8 cellular contexts compared by ENCODE assay signal in the genomic region with DNA sequence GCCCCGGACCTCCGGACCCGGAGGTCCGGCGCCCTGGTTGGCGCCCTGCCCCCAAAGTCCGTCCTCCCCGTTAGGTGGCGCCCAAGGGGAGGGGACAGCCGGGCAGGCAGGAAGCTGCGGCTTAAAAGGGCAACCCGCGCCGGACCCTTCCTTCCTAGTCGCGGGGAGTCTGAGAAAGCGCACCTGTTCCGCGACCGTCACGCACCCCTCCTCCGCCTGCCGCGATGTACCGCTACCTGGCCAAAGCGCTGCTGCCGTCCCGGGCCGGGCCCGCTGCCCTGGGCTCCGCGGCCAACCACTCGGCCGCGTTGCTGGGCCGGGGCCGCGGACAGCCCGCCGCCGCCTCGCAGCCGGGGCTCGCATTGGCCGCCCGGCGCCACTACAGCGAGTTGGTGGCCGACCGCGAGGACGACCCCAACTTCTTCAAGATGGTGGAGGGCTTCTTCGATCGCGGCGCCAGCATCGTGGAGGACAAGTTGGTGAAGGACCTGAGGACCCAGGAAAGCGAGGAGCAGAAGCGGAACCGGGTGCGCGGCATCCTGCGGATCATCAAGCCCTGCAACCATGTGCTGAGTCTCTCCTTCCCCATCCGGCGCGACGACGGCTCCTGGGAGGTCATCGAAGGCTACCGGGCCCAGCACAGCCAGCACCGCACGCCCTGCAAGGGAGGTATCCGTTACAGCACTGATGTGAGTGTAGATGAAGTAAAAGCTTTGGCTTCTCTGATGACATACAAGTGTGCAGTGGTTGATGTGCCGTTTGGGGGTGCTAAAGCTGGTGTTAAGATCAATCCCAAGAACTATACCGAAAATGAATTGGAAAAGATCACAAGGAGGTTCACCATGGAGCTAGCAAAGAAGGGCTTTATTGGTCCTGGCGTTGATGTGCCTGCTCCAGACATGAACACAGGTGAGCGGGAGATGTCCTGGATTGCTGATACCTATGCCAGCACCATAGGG. TPM values are rescaled to one million over a fixed set of nuclear protein-coding genes. Genes with fewer than 3 reads are reported as not detected.
DNase-seq lines count a peak whose midpoint lies in the region; ATAC-seq and TF ChIP-seq lines count a peak whose summit lies in the region.
"Not testable (repeated sequence)": the region's sequence is repeated elsewhere in the genome, so short reads cannot be mapped to it uniquely, and the experiment has no call there.

A gene (plus strand): TSS at position 150 of the 959 bp plus-strand sequence. CDS start 75 bp downstream, at position 225.

- peak within 1 kb of the TSS; percentile 71 for H3K4me2 ChIP-seq in hepatocyte

- not testable (repeated sequence) for H3K27me3 ChIP-seq in hepatocyte

- H3K9me2 ChIP-seq in hepatocyte (replicated peaks; ENCODE audit: insufficient read depth): not testable (repeated sequence)

- H3K36me3 ChIP-seq in hepatocyte (replicated peaks; ENCODE audit: insufficient read depth, low read depth); mucosa of descending colon (ENCODE audit: low read depth): not testable (repeated sequence)

- H3K36me3 Mint-ChIP-seq in activated naive CD4-positive, alpha-beta T cell treated with anti-CD3 and anti-CD28 coated beads for 36 hours (ENCODE audit: low read depth); endothelial cell (ENCODE audit: low read depth, unreplicated experiment): not testable (repeated sequence)

- H3K9me3 Mint-ChIP-seq in activated naive CD4-positive, alpha-beta T cell treated with anti-CD3 and anti-CD28 coated beads for 36 hours; endothelial cell (ENCODE audit: unreplicated experiment): not testable (repeated sequence)

- WGBS in hepatocyte (ENCODE audit: low lambda C conversion rate, missing lambda C conversion rate): 49% methylated on average over 74 of the region's 77 CpGs

- DNase-seq in AG20443 (ENCODE audit: low spot score) (peak; percentile 43), NCI-H1930 (lab: John Stamatoyannopoulos, UW) (peak; percentile 21 to 40), endothelial cell (ENCODE audit: low spot score) (peak; percentile 55), hepatocyte (ENCODE audit: low spot score) (peak; percentile 63), mucosa of descending colon (peak; percentile 26 to 47 (median 40))
- peak; percentile 12 for DNase-seq in activated naive CD4-positive, alpha-beta T cell treated with anti-CD3 and anti-CD28 coated beads for 36 hours
- DNase-seq in stimulated activated CD4-positive, alpha-beta T cell treated with anti-CD3 and anti-CD28 coated beads, Interleukin-2, amount 100 ng/mL, for 48 hours: peak; percentile 0

- not testable (repeated sequence) for H3K27ac Mint-ChIP-seq in activated naive CD4-positive, alpha-beta T cell treated with anti-CD3 and anti-CD28 coated beads for 36 hours; endothelial cell (ENCODE audit: unreplicated experiment)

- peak; percentile 38 for TF ChIP-seq CTCF in endothelial cell (IDR thresholded peaks at IDR 0.05; ENCODE audit: unreplicated experiment)
- not testable (repeated sequence) for TF ChIP-seq CTCF in hepatocyte (IDR thresholded peaks at IDR 0.05; ENCODE audit: poor library complexity); mucosa of descending colon (IDR thresholded peaks at IDR 0.05)

- not testable (repeated sequence) for H3K9me3 ChIP-seq in hepatocyte (ENCODE audit: low read depth); mucosa of descending colon

- H2AFZ ChIP-seq in hepatocyte: peak within 1 kb of the TSS; percentile 56

- ATAC-seq in GM19023 (IDR thresholded peaks at IDR 0.05; ENCODE audit: unreplicated experiment) (peak; percentile 60), mucosa of descending colon (peak; percentile 59)

- CTCF ChIA-PET in activated naive CD4-positive, alpha-beta T cell treated with anti-CD3 and anti-CD28 coated beads for 36 hours (lab: Charles Lee): not testable (repeated sequence)

- H4K20me1 ChIP-seq in hepatocyte (ENCODE audit: insufficient read depth, poor library complexity, severe bottlenecking): not testable (repeated sequence)

- H3K4me1 Mint-ChIP-seq in activated naive CD4-positive, alpha-beta T cell treated with anti-CD3 and anti-CD28 coated beads for 36 hours (ENCODE audit: low read depth); endothelial cell (ENCODE audit: unreplicated experiment): not testable (repeated sequence)

- not testable (repeated sequence) for H3K4me3 Mint-ChIP-seq in activated naive CD4-positive, alpha-beta T cell treated with anti-CD3 and anti-CD28 coated beads for 36 hours; endothelial cell (ENCODE audit: unreplicated experiment)

- peak within 1 kb of the TSS; percentile 33 for H3K4me3 ChIP-seq in hepatocyte
- not testable (repeated sequence) for H3K4me3 ChIP-seq in mucosa of descending colon

- H3K4me1 ChIP-seq in hepatocyte (ENCODE audit: insufficient read depth); mucosa of descending colon (ENCODE audit: low read depth): not testable (repeated sequence)

- H3K79me2 ChIP-seq in hepatocyte: not testable (repeated sequence)

- peaks cover 20% of the 10 kb centered on the region for H3K27me3 Mint-ChIP-seq in activated naive CD4-positive, alpha-beta T cell treated with anti-CD3 and anti-CD28 coated beads for 36 hours (ENCODE audit: low read depth)
- not testable (repeated sequence) for H3K27me3 Mint-ChIP-seq in endothelial cell (ENCODE audit: unreplicated experiment)

- intact Hi-C loops in activated naive CD4-positive, alpha-beta T cell treated with anti-CD3 and anti-CD28 coated beads for 36 hours (cut with micrococcal nuclease); mucosa of descending colon (cut with DNase I, micrococcal nuclease): not testable (repeated sequence)

- H3K27ac ChIP-seq in hepatocyte: not testable (repeated sequence)

RNA-seq across cellular contexts. Expression of the gene that starts here (rescaled TPM):
- total RNA-seq in activated naive CD4-positive, alpha-beta T cell treated with anti-CD3 and anti-CD28 coated beads for 36 hours: under 1 TPM; 0.57 to 0.62 TPM
- total RNA-seq in endothelial cell (ENCODE audit: unreplicated experiment) (0.46 TPM), hepatocyte (12.6 and 15.2 TPM in 2 replicates), mucosa of descending colon (under 1 TPM; 0.14 to 0.70 (median 0.24) TPM)
- polyA plus RNA-seq in hepatocyte: 3.0 and 4.4 TPM in 2 replicates

Comparison
In these comparisons a context has a peak if more than half of its experiments do, and no peak if none do; other contexts are left out.
1. Peak in DNase-seq in activated naive CD4-positive, alpha-beta T cell treated with anti-CD3 and anti-CD28 coated beads for 36 hours; RNA of the gene not detected or under 1 TPM.
2. Peak in DNase-seq in endothelial cell; RNA of the gene not detected or under 1 TPM.
3. Peak in DNase-seq and ATAC-seq in mucosa of descending colon; RNA of the gene not detected or under 1 TPM.
4. DNase-seq: peak in every context shown above with its lines; median percentile 63 in hepatocyte; 55 in endothelial cell; 43 in AG20443; 40 in mucosa of descending colon; 30 in NCI-H1930; 12 in activated naive CD4-positive, alpha-beta T cell treated with anti-CD3 and anti-CD28 coated beads for 36 hours; 0 in stimulated activated CD4-positive, alpha-beta T cell treated with anti-CD3 and anti-CD28 coated beads, Interleukin-2, amount 100 ng/mL, for 48 hours.